ENCODE assay signal across 9 cellular contexts in the genomic region with DNA sequence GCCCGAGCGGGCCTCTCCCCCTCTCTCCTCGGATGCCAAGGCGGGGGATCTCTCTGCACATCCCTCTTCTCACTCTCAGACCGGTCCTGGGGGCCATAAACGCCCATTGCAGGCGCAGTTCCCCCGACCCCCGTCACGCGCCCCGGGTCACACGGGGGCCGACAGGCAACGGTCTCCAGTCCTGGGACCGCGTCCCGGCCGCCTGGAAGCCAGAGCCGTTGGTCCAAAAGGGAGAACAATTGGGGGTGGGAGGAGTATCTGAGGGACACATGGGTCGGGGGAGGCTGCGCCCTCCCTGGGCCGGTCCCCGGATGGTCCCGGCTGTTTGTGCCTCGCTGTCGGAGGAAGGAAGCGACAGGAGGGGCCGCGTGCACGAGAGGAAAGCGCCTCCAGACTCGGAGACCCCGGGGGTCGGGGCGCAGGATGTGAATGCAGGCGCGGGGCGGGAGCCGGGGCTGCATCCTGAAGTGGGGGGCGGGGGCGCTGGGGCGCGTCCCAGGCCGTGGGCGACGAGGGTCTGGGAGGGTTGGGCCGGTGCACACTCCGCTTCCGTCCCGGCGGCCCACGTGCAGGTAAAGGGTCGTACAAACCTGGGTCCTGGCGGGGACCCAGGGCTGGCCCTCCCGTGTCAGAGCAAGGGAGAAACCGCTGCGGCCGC. TPM values are rescaled to one million over a fixed set of nuclear protein-coding genes. Genes with fewer than 3 reads are reported as not detected.
A peak's percentile ranks its signal among the peaks of the same experiment; 100 is the strongest.
DNase-seq lines count a peak whose midpoint lies in the region; ATAC-seq and TF ChIP-seq lines count a peak whose summit lies in the region.
"Had no signal": no experiment of that assay in that cellular context is flagged by ENCODE, and none has a peak within 500 bp of the region (broad histone marks: within the 10 kb centered on the region; RNA-seq: fewer than 3 reads in every experiment).

No MANE protein-coding gene starts in this region.

- peak overlapping the region; percentile 68 for H3K4me3 Mint-ChIP-seq in activated CD4-positive, alpha-beta T cell treated with anti-CD3 and anti-CD28 coated beads for 36 hours
- peak overlapping the region; percentile 78 for H3K4me3 Mint-ChIP-seq in activated naive CD4-positive, alpha-beta T cell treated with anti-CD3 and anti-CD28 coated beads, Interleukin-2, amount 10 ng/mL, durations not matched to agents 7 days and 5 days
- H3K4me3 Mint-ChIP-seq in immature natural killer cell, result peak overlapping the region; percentile 45 to 84 (median 78)

- no peaks in the 10 kb centered on the region for H3K27me3 ChIP-seq in testis

- peak overlapping the region; percentile 66 to 67 for H3K4me3 ChIP-seq in testis

- CTCF ChIA-PET in activated CD4-positive, alpha-beta T cell treated with anti-CD3 and anti-CD28 coated beads for 36 hours (lab: Charles Lee), result interaction anchor here (0.9 to 1.5 kb wide), 3 partner anchors 11 to 78 kb away, joined by 4 to 7 read pairs (median 6); no protein-coding TSS in a partner anchor
- CTCF ChIA-PET in activated naive CD4-positive, alpha-beta T cell treated with anti-CD3 and anti-CD28 coated beads, Interleukin-2, amount 10 ng/mL, durations not matched to agents 7 days and 5 days (lab: Charles Lee), result no interaction called here

- POLR2A ChIA-PET in activated CD4-positive, alpha-beta T cell treated with anti-CD3 and anti-CD28 coated beads for 36 hours (lab: Charles Lee), result no interaction called here

- H3K4me1 ChIP-seq in testis, result peaks cover 11% of the 10 kb centered on the region

- H3K27ac Mint-ChIP-seq in activated CD4-positive, alpha-beta T cell treated with anti-CD3 and anti-CD28 coated beads for 36 hours, result no peak overlapping the region
- no peak overlapping the region for H3K27ac Mint-ChIP-seq in activated naive CD4-positive, alpha-beta T cell treated with anti-CD3 and anti-CD28 coated beads, Interleukin-2, amount 10 ng/mL, durations not matched to agents 7 days and 5 days
- no peak overlapping the region for H3K27ac Mint-ChIP-seq in immature natural killer cell

- no peaks in the 10 kb centered on the region for H3K36me3 Mint-ChIP-seq in activated CD4-positive, alpha-beta T cell treated with anti-CD3 and anti-CD28 coated beads for 36 hours (ENCODE audit: low read depth)
- H3K36me3 Mint-ChIP-seq in activated naive CD4-positive, alpha-beta T cell treated with anti-CD3 and anti-CD28 coated beads, Interleukin-2, amount 10 ng/mL, durations not matched to agents 7 days and 5 days, result no peaks in the 10 kb centered on the region
- no peaks in the 10 kb centered on the region for H3K36me3 Mint-ChIP-seq in immature natural killer cell

- TF ChIP-seq POLR2A in testis (IDR thresholded peaks at IDR 0.05), result no peak

- no peaks in the 10 kb centered on the region for H3K36me3 ChIP-seq in testis (ENCODE audit: low read depth, missing control alignments)

- peaks cover 7% of the 10 kb centered on the region for H3K4me1 Mint-ChIP-seq in activated CD4-positive, alpha-beta T cell treated with anti-CD3 and anti-CD28 coated beads for 36 hours
- peaks cover 14% of the 10 kb centered on the region for H3K4me1 Mint-ChIP-seq in activated naive CD4-positive, alpha-beta T cell treated with anti-CD3 and anti-CD28 coated beads, Interleukin-2, amount 10 ng/mL, durations not matched to agents 7 days and 5 days
- H3K4me1 Mint-ChIP-seq in immature natural killer cell, result peaks cover 7 to 8% of the 10 kb centered on the region in 2 donors

- ATAC-seq in activated CD4-positive, alpha-beta T cell treated with anti-CD3 and anti-CD28 coated beads for 36 hours, result peak; percentile 38

- intact Hi-C loops in activated CD4-positive, alpha-beta T cell treated with anti-CD3 and anti-CD28 coated beads for 36 hours (cut with DNase I, micrococcal nuclease), result loop anchor here in 1 of 2 experiments (2.0 kb wide), 1 partner anchor 233 kb away; a partner anchor contains a TSS
- intact Hi-C loops in testis (cut with DNase I; ENCODE audit: low total_unique reads), result no loop called here

- 8 to 18% methylated on average over 16 to 49 of the region's 59 CpGs for WGBS in testis, 2 donors

- no peaks in the 10 kb centered on the region for H3K9me3 Mint-ChIP-seq in activated CD4-positive, alpha-beta T cell treated with anti-CD3 and anti-CD28 coated beads for 36 hours (ENCODE audit: low read depth)
- H3K9me3 Mint-ChIP-seq in activated naive CD4-positive, alpha-beta T cell treated with anti-CD3 and anti-CD28 coated beads, Interleukin-2, amount 10 ng/mL, durations not matched to agents 7 days and 5 days, result no peaks in the 10 kb centered on the region
- peaks cover 0 to 2% (median 0%) of the 10 kb centered on the region in 6 donors for H3K9me3 Mint-ChIP-seq in immature natural killer cell

- no peak for DNase-seq in activated CD4-positive, alpha-beta T cell treated with anti-CD3 and anti-CD28 coated beads for 36 hours
- no peak for DNase-seq in activated CD4-positive, alpha-beta T cell treated with anti-CD3 and anti-CD28 coated beads for 4 hours
- peak; percentile 46 for DNase-seq in activated naive CD4-positive, alpha-beta T cell treated with anti-CD3 and anti-CD28 coated beads, Interleukin-2, amount 10 ng/mL, durations not matched to agents 7 days and 5 days
- no peak for DNase-seq in immature natural killer cell
- DNase-seq in testis, result no peak
- DNase-seq in NCI-H82 treated with DMSO at 0.1 percent for 48 hours (lab: John Stamatoyannopoulos, UW; ENCODE audit: unreplicated experiment), result no peak
- DNase-seq in MV-4-11 (lab: John Stamatoyannopoulos, UW), result no peak
- no peak for DNase-seq in NCI-H774 (lab: John Stamatoyannopoulos, UW)
- DNase-seq: NCI-H526 treated with DMSO at 0.1 percent for 48 hours had no signal

- H3K27ac ChIP-seq in testis, result no peak overlapping the region

- no peaks in the 10 kb centered on the region for H3K9me3 ChIP-seq in testis

- H3K27me3 Mint-ChIP-seq in activated CD4-positive, alpha-beta T cell treated with anti-CD3 and anti-CD28 coated beads for 36 hours, result peaks cover 48% of the 10 kb centered on the region
- H3K27me3 Mint-ChIP-seq in activated naive CD4-positive, alpha-beta T cell treated with anti-CD3 and anti-CD28 coated beads, Interleukin-2, amount 10 ng/mL, durations not matched to agents 7 days and 5 days, result peaks cover 84% of the 10 kb centered on the region
- H3K27me3 Mint-ChIP-seq in immature natural killer cell (ENCODE audit: low read depth in 3 of 3), result peaks cover 13 to 31% (median 16%) of the 10 kb centered on the region in 3 donors

- TF ChIP-seq CTCF in testis (IDR thresholded peaks at IDR 0.05), result no peak

RNA-seq across cellular contexts. Expression of a gene that starts 0.9 kb away (rescaled TPM):
- under 1 TPM; 0.60 to 0.66 TPM for total RNA-seq in activated CD4-positive, alpha-beta T cell treated with anti-CD3 and anti-CD28 coated beads for 36 hours
- polyA plus RNA-seq in immature natural killer cell (not detected), testis (ENCODE audit: insufficient read depth, low read depth, low replicate concordance) (10.7 TPM)
- total RNA-seq in testis, result 10 to 100 TPM in 1 of 2 donors, 1 to 10 TPM in 1; 9.2 to 10.7 TPM

RNA-seq across cellular contexts. Expression of a gene that starts 28.8 kb away (rescaled TPM):
- total RNA-seq in activated CD4-positive, alpha-beta T cell treated with anti-CD3 and anti-CD28 coated beads for 36 hours, result 10 to 100 TPM; 32.7 to 67.5 TPM
- polyA plus RNA-seq in immature natural killer cell (10 to 100 TPM; 75.0 to 84.5 (median 76.3) TPM), testis (ENCODE audit: insufficient read depth, low read depth, low replicate concordance) (36.4 TPM)
- 10 to 100 TPM; 42.2 to 49.8 TPM for total RNA-seq in testis

RNA-seq across cellular contexts. Expression of a gene that starts 33.6 kb away (rescaled TPM):
- total RNA-seq in activated CD4-positive, alpha-beta T cell treated with anti-CD3 and anti-CD28 coated beads for 36 hours, result 10 to 100 TPM; 49.3 to 52.2 TPM
- 10 to 100 TPM; 45.6 to 63.1 (median 48.0) TPM for polyA plus RNA-seq in immature natural killer cell
- 10 to 100 TPM; 78.9 to 93.8 TPM for total RNA-seq in testis
- polyA plus RNA-seq in testis (ENCODE audit: insufficient read depth, low read depth, low replicate concordance), result 57.2 TPM

Comparison
In these comparisons a context has a peak if more than half of its experiments do, and no peak if none do; other contexts are left out.
1. RNA of a gene that starts 0.9 kb away (total RNA-seq): 9.2 to 10.7 TPM in testis; 0.60 to 0.66 TPM in activated CD4-positive, alpha-beta T cell treated with anti-CD3 and anti-CD28 coated beads for 36 hours; every median in the first group is over 4 times any median in the second.
2. Peak in every context shown above with its lines, with median percentiles within 50 percentile points of each other: H3K4me3 Mint-ChIP-seq.